In the genomic region with DNA sequence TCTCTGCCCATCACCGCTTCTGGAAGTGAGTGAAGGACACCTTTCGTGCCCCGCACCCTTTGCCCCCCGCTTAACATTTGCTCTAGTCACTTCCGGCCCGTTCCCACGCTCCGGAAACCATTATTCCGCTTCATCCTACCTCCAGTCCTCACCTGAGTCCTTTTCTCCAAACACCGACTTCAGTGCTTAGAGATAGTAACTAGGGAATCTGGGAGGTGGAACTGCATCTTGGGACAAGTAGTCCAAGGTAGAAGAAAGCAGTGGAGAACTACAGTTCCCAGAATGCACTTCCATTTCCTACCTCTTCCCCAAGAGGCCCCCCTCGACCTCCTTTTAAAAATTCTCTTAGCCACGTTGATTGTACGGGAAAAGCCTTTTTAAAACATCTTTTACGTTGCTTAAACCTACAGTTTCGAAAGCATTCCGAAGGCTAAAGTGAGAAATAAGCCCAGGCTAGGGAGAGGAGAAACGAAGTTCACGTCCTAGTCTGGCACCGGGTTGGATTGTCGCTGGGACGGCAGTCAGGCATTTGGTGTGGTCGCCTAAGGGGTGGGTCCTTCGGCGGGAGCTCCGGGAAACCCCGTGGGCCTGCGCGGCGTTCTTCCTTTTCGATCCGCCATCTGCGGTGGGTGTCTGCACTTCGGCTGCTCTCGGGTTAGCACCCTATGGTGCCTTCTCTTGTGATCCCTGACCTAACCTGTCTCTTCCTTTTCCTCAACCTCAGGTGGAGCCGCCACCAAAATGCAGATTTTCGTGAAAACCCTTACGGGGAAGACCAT, we compare ENCODE assay signal across 1 cellular context.
TF ChIP-seq lines count a peak whose summit lies in the region.

A gene (minus strand): TSS at position 210 of the 779 bp plus-strand sequence. CDS start 9,882 bp downstream, outside the sequence.
A gene (plus strand): TSS at position 605 of the 779 bp plus-strand sequence. CDS start 137 bp downstream, at position 742.

TF ChIP-seq in HepG2, 621 proteins besides CTCF, POLR2A, EP300 and RAD21 (continued from another document and continues in another):
- TF ChIP-seq, protein P1, sequence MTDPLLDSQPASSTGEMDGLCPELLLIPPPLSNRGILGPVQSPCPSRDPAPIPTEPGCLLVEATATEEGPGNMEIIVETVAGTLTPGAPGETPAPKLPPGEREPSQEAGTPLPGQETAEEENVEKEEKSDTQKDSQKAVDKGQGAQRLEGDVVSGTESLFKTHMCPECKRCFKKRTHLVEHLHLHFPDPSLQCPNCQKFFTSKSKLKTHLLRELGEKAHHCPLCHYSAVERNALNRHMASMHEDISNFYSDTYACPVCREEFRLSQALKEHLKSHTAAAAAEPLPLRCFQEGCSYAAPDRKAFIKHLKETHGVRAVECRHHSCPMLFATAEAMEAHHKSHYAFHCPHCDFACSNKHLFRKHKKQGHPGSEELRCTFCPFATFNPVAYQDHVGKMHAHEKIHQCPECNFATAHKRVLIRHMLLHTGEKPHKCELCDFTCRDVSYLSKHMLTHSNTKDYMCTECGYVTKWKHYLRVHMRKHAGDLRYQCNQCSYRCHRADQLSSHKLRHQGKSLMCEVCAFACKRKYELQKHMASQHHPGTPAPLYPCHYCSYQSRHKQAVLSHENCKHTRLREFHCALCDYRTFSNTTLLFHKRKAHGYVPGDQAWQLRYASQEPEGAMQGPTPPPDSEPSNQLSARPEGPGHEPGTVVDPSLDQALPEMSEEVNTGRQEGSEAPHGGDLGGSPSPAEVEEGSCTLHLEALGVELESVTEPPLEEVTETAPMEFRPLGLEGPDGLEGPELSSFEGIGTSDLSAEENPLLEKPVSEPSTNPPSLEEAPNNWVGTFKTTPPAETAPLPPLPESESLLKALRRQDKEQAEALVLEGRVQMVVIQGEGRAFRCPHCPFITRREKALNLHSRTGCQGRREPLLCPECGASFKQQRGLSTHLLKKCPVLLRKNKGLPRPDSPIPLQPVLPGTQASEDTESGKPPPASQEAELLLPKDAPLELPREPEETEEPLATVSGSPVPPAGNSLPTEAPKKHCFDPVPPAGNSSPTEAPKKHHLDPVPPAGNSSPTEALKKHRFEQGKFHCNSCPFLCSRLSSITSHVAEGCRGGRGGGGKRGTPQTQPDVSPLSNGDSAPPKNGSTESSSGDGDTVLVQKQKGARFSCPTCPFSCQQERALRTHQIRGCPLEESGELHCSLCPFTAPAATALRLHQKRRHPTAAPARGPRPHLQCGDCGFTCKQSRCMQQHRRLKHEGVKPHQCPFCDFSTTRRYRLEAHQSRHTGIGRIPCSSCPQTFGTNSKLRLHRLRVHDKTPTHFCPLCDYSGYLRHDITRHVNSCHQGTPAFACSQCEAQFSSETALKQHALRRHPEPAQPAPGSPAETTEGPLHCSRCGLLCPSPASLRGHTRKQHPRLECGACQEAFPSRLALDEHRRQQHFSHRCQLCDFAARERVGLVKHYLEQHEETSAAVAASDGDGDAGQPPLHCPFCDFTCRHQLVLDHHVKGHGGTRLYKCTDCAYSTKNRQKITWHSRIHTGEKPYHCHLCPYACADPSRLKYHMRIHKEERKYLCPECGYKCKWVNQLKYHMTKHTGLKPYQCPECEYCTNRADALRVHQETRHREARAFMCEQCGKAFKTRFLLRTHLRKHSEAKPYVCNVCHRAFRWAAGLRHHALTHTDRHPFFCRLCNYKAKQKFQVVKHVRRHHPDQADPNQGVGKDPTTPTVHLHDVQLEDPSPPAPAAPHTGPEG (CRISPR knock-in tag; IDR thresholded peaks at IDR 0.05) = no peak
- TF ChIP-seq ZFAT (CRISPR knock-in tag; conservative IDR thresholded peaks at IDR 0.05) (no peak), ARNTL (CRISPR knock-in tag; IDR thresholded peaks at IDR 0.05) (no peak), TEAD3 (CRISPR knock-in tag; optimal IDR thresholded peaks at IDR 0.05; ENCODE audit: borderline replicate concordance) (peak; percentile 4), KLF16 (CRISPR knock-in tag; IDR thresholded peaks at IDR 0.05) (peak; percentile 30 to 92; a peak in 2 of 4 replicates), SKI (IDR thresholded peaks at IDR 0.05; ENCODE audit: partially characterized antibody) (peak; percentile 48), ZFY (CRISPR knock-in tag; IDR thresholded peaks at IDR 0.05) (peak; percentile 90), FOXJ3 (CRISPR knock-in tag; IDR thresholded peaks at IDR 0.05; ENCODE audit: borderline replicate concordance) (no peak), MYC (CRISPR knock-in tag; IDR thresholded peaks at IDR 0.05; ENCODE audit: borderline replicate concordance) (peak; percentile 94), ZNF549 (CRISPR knock-in tag; IDR thresholded peaks at IDR 0.05) (no peak), CBX5 (CRISPR knock-in tag; IDR thresholded peaks at IDR 0.05; ENCODE audit: borderline replicate concordance) (peak; percentile 63; the same call in 1 of the 2 replicates), HOXA7 (CRISPR knock-in tag; IDR thresholded peaks at IDR 0.05) (no peak), ZFP82 (CRISPR knock-in tag; IDR thresholded peaks at IDR 0.05; ENCODE audit: borderline replicate concordance) (peak; percentile 9; the same call in 1 of the 2 replicates), REL (CRISPR knock-in tag; conservative IDR thresholded peaks at IDR 0.05) (no peak), ZBTB20 (CRISPR knock-in tag; IDR thresholded peaks at IDR 0.05; ENCODE audit: borderline replicate concordance, low read depth) (no peak), GATA4 (IDR thresholded peaks at IDR 0.05; ENCODE audit: borderline replicate concordance, low read depth) (0 out of 2 replicates have a peak, but pooled peaks have one; percentile 63), SRSF4 (IDR thresholded peaks at IDR 0.05; ENCODE audit: low read depth, low read length, poor library complexity, severe bottlenecking) (no peak), ZNF333 (CRISPR knock-in tag; IDR thresholded peaks at IDR 0.05; ENCODE audit: borderline replicate concordance) (peak; percentile 36; the same call in 1 of the 2 replicates), MXI1 (IDR thresholded peaks at IDR 0.05; ENCODE audit: borderline replicate concordance, low read depth, low read length) (peak; percentile 90; the same call in 1 of the 3 replicates), SMAD3 (CRISPR knock-in tag; IDR thresholded peaks at IDR 0.05) (peak; percentile 40; the same call in 1 of the 2 replicates), MED1 (CRISPR knock-in tag; IDR thresholded peaks at IDR 0.05) (no peak; the same call in 1 of the 2 replicates), ZNF468 (CRISPR knock-in tag; IDR thresholded peaks at IDR 0.05) (no peak; the same call in 1 of the 2 replicates), ZNF768 (CRISPR knock-in tag; IDR thresholded peaks at IDR 0.05) (0 out of 2 replicates have a peak, but pooled peaks have one; percentile 8), HNRNPLL (IDR thresholded peaks at IDR 0.05; ENCODE audit: low read depth, low read length, poor library complexity, severe bottlenecking) (peak; percentile 97), GABPA (IDR thresholded peaks at IDR 0.05; ENCODE audit: low read depth, low read length) (peak; percentile 61), GABPA (CRISPR knock-in tag; IDR thresholded peaks at IDR 0.05; ENCODE audit: low read depth) (peak; percentile 89), MEIS2 (CRISPR knock-in tag; IDR thresholded peaks at IDR 0.05) (peak; percentile 83; the same call in 1 of the 2 replicates), ZNF564 (CRISPR knock-in tag; IDR thresholded peaks at IDR 0.05) (0 out of 2 replicates have a peak, but pooled peaks have one; percentile 62), HNRNPK (IDR thresholded peaks at IDR 0.05; ENCODE audit: low read depth, low read length, poor library complexity, severe bottlenecking) (no peak), NR1H2 (CRISPR knock-in tag; IDR thresholded peaks at IDR 0.05; ENCODE audit: borderline replicate concordance, low read depth) (no peak)
- TF ChIP-seq, protein P2, sequence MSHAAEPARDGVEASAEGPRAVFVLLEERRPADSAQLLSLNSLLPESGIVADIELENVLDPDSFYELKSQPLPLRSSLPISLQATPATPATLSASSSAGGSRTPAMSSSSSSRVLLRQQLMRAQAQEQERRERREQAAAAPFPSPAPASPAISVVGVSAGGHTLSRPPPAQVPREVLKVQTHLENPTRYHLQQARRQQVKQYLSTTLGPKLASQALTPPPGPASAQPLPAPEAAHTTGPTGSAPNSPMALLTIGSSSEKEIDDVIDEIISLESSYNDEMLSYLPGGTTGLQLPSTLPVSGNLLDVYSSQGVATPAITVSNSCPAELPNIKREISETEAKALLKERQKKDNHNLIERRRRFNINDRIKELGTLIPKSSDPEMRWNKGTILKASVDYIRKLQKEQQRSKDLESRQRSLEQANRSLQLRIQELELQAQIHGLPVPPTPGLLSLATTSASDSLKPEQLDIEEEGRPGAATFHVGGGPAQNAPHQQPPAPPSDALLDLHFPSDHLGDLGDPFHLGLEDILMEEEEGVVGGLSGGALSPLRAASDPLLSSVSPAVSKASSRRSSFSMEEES (CRISPR knock-in tag; IDR thresholded peaks at IDR 0.05) = peak; percentile 65
- TF ChIP-seq, protein P3, sequence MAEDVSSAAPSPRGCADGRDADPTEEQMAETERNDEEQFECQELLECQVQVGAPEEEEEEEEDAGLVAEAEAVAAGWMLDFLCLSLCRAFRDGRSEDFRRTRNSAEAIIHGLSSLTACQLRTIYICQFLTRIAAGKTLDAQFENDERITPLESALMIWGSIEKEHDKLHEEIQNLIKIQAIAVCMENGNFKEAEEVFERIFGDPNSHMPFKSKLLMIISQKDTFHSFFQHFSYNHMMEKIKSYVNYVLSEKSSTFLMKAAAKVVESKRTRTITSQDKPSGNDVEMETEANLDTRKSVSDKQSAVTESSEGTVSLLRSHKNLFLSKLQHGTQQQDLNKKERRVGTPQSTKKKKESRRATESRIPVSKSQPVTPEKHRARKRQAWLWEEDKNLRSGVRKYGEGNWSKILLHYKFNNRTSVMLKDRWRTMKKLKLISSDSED (CRISPR knock-in tag; IDR thresholded peaks at IDR 0.05) = no peak
- TF ChIP-seq, protein P4, sequence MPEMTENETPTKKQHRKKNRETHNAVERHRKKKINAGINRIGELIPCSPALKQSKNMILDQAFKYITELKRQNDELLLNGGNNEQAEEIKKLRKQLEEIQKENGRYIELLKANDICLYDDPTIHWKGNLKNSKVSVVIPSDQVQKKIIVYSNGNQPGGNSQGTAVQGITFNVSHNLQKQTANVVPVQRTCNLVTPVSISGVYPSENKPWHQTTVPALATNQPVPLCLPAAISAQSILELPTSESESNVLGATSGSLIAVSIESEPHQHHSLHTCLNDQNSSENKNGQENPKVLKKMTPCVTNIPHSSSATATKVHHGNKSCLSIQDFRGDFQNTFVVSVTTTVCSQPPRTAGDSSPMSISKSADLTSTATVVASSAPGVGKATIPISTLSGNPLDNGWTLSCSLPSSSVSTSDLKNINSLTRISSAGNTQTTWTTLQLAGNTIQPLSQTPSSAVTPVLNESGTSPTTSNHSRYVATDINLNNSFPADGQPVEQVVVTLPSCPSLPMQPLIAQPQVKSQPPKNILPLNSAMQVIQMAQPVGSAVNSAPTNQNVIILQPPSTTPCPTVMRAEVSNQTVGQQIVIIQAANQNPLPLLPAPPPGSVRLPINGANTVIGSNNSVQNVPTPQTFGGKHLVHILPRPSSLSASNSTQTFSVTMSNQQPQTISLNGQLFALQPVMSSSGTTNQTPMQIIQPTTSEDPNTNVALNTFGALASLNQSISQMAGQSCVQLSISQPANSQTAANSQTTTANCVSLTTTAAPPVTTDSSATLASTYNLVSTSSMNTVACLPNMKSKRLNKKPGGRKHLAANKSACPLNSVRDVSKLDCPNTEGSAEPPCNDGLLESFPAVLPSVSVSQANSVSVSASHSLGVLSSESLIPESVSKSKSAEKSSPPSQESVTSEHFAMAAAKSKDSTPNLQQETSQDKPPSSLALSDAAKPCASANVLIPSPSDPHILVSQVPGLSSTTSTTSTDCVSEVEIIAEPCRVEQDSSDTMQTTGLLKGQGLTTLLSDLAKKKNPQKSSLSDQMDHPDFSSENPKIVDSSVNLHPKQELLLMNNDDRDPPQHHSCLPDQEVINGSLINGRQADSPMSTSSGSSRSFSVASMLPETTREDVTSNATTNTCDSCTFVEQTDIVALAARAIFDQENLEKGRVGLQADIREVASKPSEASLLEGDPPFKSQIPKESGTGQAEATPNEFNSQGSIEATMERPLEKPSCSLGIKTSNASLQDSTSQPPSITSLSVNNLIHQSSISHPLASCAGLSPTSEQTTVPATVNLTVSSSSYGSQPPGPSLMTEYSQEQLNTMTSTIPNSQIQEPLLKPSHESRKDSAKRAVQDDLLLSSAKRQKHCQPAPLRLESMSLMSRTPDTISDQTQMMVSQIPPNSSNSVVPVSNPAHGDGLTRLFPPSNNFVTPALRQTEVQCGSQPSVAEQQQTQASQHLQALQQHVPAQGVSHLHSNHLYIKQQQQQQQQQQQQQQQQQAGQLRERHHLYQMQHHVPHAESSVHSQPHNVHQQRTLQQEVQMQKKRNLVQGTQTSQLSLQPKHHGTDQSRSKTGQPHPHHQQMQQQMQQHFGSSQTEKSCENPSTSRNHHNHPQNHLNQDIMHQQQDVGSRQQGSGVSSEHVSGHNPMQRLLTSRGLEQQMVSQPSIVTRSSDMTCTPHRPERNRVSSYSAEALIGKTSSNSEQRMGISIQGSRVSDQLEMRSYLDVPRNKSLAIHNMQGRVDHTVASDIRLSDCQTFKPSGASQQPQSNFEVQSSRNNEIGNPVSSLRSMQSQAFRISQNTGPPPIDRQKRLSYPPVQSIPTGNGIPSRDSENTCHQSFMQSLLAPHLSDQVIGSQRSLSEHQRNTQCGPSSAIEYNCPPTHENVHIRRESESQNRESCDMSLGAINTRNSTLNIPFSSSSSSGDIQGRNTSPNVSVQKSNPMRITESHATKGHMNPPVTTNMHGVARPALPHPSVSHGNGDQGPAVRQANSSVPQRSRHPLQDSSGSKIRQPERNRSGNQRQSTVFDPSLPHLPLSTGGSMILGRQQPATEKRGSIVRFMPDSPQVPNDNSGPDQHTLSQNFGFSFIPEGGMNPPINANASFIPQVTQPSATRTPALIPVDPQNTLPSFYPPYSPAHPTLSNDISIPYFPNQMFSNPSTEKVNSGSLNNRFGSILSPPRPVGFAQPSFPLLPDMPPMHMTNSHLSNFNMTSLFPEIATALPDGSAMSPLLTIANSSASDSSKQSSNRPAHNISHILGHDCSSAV (CRISPR knock-in tag; IDR thresholded peaks at IDR 0.05; ENCODE audit: borderline replicate concordance) = peak; percentile 95; the same call in 1 of the 2 replicates
- TF ChIP-seq, protein P5, sequence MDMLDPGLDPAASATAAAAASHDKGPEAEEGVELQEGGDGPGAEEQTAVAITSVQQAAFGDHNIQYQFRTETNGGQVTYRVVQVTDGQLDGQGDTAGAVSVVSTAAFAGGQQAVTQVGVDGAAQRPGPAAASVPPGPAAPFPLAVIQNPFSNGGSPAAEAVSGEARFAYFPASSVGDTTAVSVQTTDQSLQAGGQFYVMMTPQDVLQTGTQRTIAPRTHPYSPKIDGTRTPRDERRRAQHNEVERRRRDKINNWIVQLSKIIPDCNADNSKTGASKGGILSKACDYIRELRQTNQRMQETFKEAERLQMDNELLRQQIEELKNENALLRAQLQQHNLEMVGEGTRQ (IDR thresholded peaks at IDR 0.05; ENCODE audit: low read depth, low read length) = no peak
- TF ChIP-seq, protein P5 (CRISPR knock-in tag; IDR thresholded peaks at IDR 0.05; ENCODE audit: borderline replicate concordance) = peak; percentile 62; the same call in 1 of the 2 replicates
